In genomic region chr15:52635908-52636307, GRCh38 we compare ENCODE assay signal across 24 cellular contexts.
"Had no signal": no experiment of that assay in that cellular context is flagged by ENCODE, and none has a peak within 500 bp of the region (broad histone marks: within the 10 kb centered on the region; RNA-seq: fewer than 3 reads in every experiment).

No MANE protein-coding gene starts in this region.

- H3K4me3 ChIP-seq: gastroesophageal sphincter, heart right ventricle, lower lobe of right lung, psoas muscle, sigmoid colon, suprapubic skin, transverse colon, upper lobe of right lung, vagina had no signal

- DNase-seq: cortex of kidney; effector CD4-positive, alpha-beta T cell; glutamatergic neuron; heart right ventricle; hippocampal formation; islet precursor cell; left ventricle myocardium superior; lower lobe of right lung; naive thymus-derived CD8-positive, alpha-beta T cell; nephron progenitor cell; nucleus accumbens; posterior cingulate gyrus; psoas muscle; right cardiac atrium; sigmoid colon; stimulated activated CD4-positive, alpha-beta T cell treated with anti-CD3 and anti-CD28 coated beads, Interleukin-15, amount 100 ng/mL, for 24 hours; stimulated activated CD4-positive, alpha-beta T cell treated with anti-CD3 and anti-CD28 coated beads, Interleukin-2, amount 100 ng/mL, for 48 hours; stimulated activated naive B cell treated with anti-CD40 and anti-IgM and Interleukin-4, amounts not matched to agents 10 μg/mL and 1 μg/mL and 100 μg/mL, for 72 hours; transverse colon; upper lobe of right lung had no signal

- H3K27me3 ChIP-seq: gastroesophageal sphincter, heart right ventricle, sigmoid colon, suprapubic skin, transverse colon, upper lobe of right lung, vagina had no signal

- H3K27ac ChIP-seq: epithelial cell of prostate, gastroesophageal sphincter, heart right ventricle, lower lobe of right lung, psoas muscle, sigmoid colon, suprapubic skin, transverse colon, upper lobe of right lung, vagina had no signal

- H3K9me3 ChIP-seq: gastroesophageal sphincter, heart right ventricle, lower lobe of right lung, psoas muscle, sigmoid colon, suprapubic skin, transverse colon, upper lobe of right lung, vagina had no signal

- H3K4me1 ChIP-seq: heart right ventricle, psoas muscle, sigmoid colon, suprapubic skin, transverse colon, upper lobe of right lung, vagina had no signal
